Comparison of ENCODE assay signal across 8 cellular contexts in the genomic region with DNA sequence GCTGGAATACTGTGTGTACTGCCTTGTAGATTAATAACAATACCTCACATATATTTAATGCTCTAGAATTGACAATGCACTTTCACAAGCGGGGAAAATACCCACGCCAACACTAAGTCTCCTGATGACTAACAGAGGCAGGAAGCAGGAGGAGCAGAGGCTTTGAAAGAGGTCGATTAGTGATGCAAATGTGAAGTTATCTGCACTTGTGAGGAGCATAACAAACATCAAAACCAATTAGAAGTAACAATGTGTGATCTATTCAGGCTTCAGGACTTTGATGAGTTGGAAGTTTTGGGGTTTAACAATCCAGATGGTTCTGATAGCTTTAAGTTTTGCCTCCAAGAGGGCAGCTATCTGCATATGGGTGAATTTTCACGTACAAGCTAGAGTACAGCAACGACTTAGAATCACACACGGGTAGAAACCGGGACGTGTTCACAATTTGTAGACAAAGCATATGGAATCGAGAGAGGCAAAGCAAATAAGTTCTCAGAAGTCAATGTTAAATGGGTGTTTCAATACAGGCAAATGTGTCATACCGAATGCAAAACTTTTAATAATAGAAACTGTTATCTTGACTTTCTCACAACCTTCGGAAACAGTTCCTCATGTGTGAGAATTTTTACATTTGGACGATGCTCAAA.
DNase-seq lines count a peak whose midpoint lies in the region; ATAC-seq lines count a peak whose summit lies in the region.

No MANE protein-coding gene starts in this region.

- no peaks in the 10 kb centered on the region for H3K9me3 Mint-ChIP-seq in activated CD8-positive, alpha-beta T cell treated with anti-CD3 and anti-CD28 coated beads, Interleukin-2, amount 10 ng/mL, durations not matched to agents 7 days and 5 days (ENCODE audit: insufficient read depth)
- no peaks in the 10 kb centered on the region for H3K9me3 Mint-ChIP-seq in stimulated activated naive CD8-positive, alpha-beta T cell treated with anti-CD3 and anti-CD28 coated beads, Interleukin-15, amount 100 ng/mL, for 72 hours

- ATAC-seq in GM19324 (IDR thresholded peaks at IDR 0.05; ENCODE audit: low FRiP score, unreplicated experiment), result peak; percentile 39
- ATAC-seq in HG03108 (IDR thresholded peaks at IDR 0.05; ENCODE audit: unreplicated experiment), result peak; percentile 35
- peak; percentile 65 for ATAC-seq in activated CD8-positive, alpha-beta T cell treated with anti-CD3 and anti-CD28 coated beads, Interleukin-2, amount 10 ng/mL, durations not matched to agents 7 days and 5 days
- peak; percentile 95 for ATAC-seq in stimulated activated naive CD8-positive, alpha-beta T cell treated with anti-CD3 and anti-CD28 coated beads, Interleukin-15, amount 100 ng/mL, for 72 hours

- CTCF ChIA-PET in activated CD8-positive, alpha-beta T cell treated with anti-CD3 and anti-CD28 coated beads, Interleukin-2, amount 10 ng/mL, durations not matched to agents 7 days and 5 days (lab: Charles Lee), result interaction anchor here (0.7 to 3.3 kb wide), 5 partner anchors 8 to 390 kb away, joined by 3 to 9 read pairs (median 3); partner anchors contain the start of gene GORASP2

- peaks cover 30% of the 10 kb centered on the region for H3K4me1 Mint-ChIP-seq in activated CD8-positive, alpha-beta T cell treated with anti-CD3 and anti-CD28 coated beads, Interleukin-2, amount 10 ng/mL, durations not matched to agents 7 days and 5 days (ENCODE audit: low read depth)
- H3K4me1 Mint-ChIP-seq in stimulated activated naive CD8-positive, alpha-beta T cell treated with anti-CD3 and anti-CD28 coated beads, Interleukin-15, amount 100 ng/mL, for 72 hours, result peaks cover 50% of the 10 kb centered on the region

- peak overlapping the region; percentile 48 for H3K27ac Mint-ChIP-seq in activated CD8-positive, alpha-beta T cell treated with anti-CD3 and anti-CD28 coated beads, Interleukin-2, amount 10 ng/mL, durations not matched to agents 7 days and 5 days
- peak overlapping the region; percentile 93 to 99 for H3K27ac Mint-ChIP-seq in stimulated activated naive CD8-positive, alpha-beta T cell treated with anti-CD3 and anti-CD28 coated beads, Interleukin-15, amount 100 ng/mL, for 72 hours

- peak overlapping the region; percentile 22 for H3K4me3 Mint-ChIP-seq in activated CD8-positive, alpha-beta T cell treated with anti-CD3 and anti-CD28 coated beads, Interleukin-2, amount 10 ng/mL, durations not matched to agents 7 days and 5 days
- peak overlapping the region; percentile 66 to 80 for H3K4me3 Mint-ChIP-seq in stimulated activated naive CD8-positive, alpha-beta T cell treated with anti-CD3 and anti-CD28 coated beads, Interleukin-15, amount 100 ng/mL, for 72 hours

- in situ Hi-C loops in ACHN (cut with HindIII; ENCODE audit: low pct_ligation_motif_present, low pct_unique_long_range_greater_than_20kb, low sequenced_read_pairs), result no loop called here

- POLR2A ChIA-PET in activated CD8-positive, alpha-beta T cell treated with anti-CD3 and anti-CD28 coated beads, Interleukin-2, amount 10 ng/mL, durations not matched to agents 7 days and 5 days (lab: Charles Lee), result no interaction called here

- peaks cover 23% of the 10 kb centered on the region for H3K36me3 Mint-ChIP-seq in activated CD8-positive, alpha-beta T cell treated with anti-CD3 and anti-CD28 coated beads, Interleukin-2, amount 10 ng/mL, durations not matched to agents 7 days and 5 days (ENCODE audit: low read depth)

- peak; percentile 32 for DNase-seq in activated CD8-positive, alpha-beta T cell treated with anti-CD3 and anti-CD28 coated beads, Interleukin-2, amount 10 ng/mL, durations not matched to agents 7 days and 5 days
- DNase-seq in glomerular endothelial cell (ENCODE audit: extremely low read depth, low read depth, low spot score) (peak; percentile 61), SW 1271 (lab: John Stamatoyannopoulos, UW) (no peak), ACHN (no peak), AG08396 (ENCODE audit: low spot score) (no peak)
- peak; percentile 62 to 78 for DNase-seq in stimulated activated naive CD8-positive, alpha-beta T cell treated with anti-CD3 and anti-CD28 coated beads, Interleukin-15, amount 100 ng/mL, for 72 hours

- H3K27me3 Mint-ChIP-seq in activated CD8-positive, alpha-beta T cell treated with anti-CD3 and anti-CD28 coated beads, Interleukin-2, amount 10 ng/mL, durations not matched to agents 7 days and 5 days (ENCODE audit: low read depth), result no peaks in the 10 kb centered on the region
- no peaks in the 10 kb centered on the region for H3K27me3 Mint-ChIP-seq in stimulated activated naive CD8-positive, alpha-beta T cell treated with anti-CD3 and anti-CD28 coated beads, Interleukin-15, amount 100 ng/mL, for 72 hours

Comparison
In these comparisons a context has a peak if more than half of its experiments do, and no peak if none do; other contexts are left out.
1. ATAC-seq: peak in every context shown above with its lines; median percentile 95 in stimulated activated naive CD8-positive, alpha-beta T cell treated with anti-CD3 and anti-CD28 coated beads, Interleukin-15, amount 100 ng/mL, for 72 hours; 65 in activated CD8-positive, alpha-beta T cell treated with anti-CD3 and anti-CD28 coated beads, Interleukin-2, amount 10 ng/mL, durations not matched to agents 7 days and 5 days; 39 in GM19324; 35 in HG03108.
2. DNase-seq: peak in activated CD8-positive, alpha-beta T cell treated with anti-CD3 and anti-CD28 coated beads, Interleukin-2, amount 10 ng/mL, durations not matched to agents 7 days and 5 days (single experiment), glomerular endothelial cell (single experiment) and stimulated activated naive CD8-positive, alpha-beta T cell treated with anti-CD3 and anti-CD28 coated beads, Interleukin-15, amount 100 ng/mL, for 72 hours (2 of 2); none in SW 1271 (0 of 2), ACHN (single experiment) and AG08396 (single experiment).